ENCODE assay signal across 1 cellular context in genomic region chr11:62602141-62603071, GRCh38.
TF ChIP-seq lines count a peak whose summit lies in the region.

No MANE protein-coding gene starts in this region.

TF ChIP-seq in SK-N-SH treated with all-trans-retinoic acid at 6 μM for 48 hours, 23 proteins besides CTCF, POLR2A, EP300 and RAD21 (continued from another document):
- no peak for TF ChIP-seq TOX (CRISPR knock-in tag; IDR thresholded peaks at IDR 0.05; ENCODE audit: borderline replicate concordance)
- TF ChIP-seq ARNTL (CRISPR knock-in tag; IDR thresholded peaks at IDR 0.05; ENCODE audit: borderline replicate concordance, low read depth) = no peak
- TF ChIP-seq CREB5 (CRISPR knock-in tag; IDR thresholded peaks at IDR 0.05; ENCODE audit: low read depth) = no peak
- TF ChIP-seq ZNF70 (CRISPR knock-in tag; IDR thresholded peaks at IDR 0.05) = no peak
- no peak for TF ChIP-seq ESRRG (CRISPR knock-in tag; IDR thresholded peaks at IDR 0.05)
